1 cellular context compared by ENCODE assay signal in genomic region chrX:49829016-49829415, GRCh38.
TF ChIP-seq lines count a peak whose summit lies in the region.

Gene PAGE4 (plus strand): TSS chrX:49829303. CDS start chrX:49830429, 1,126 bp downstream.

TF ChIP-seq in HCT116, 20 proteins besides CTCF, POLR2A, EP300 and RAD21 (continued from another document):
- no peak for TF ChIP-seq ZBTB33 (IDR thresholded peaks at IDR 0.05; ENCODE audit: extremely low read depth, insufficient replicate concordance, low read length)
- no peak for TF ChIP-seq CEBPB (IDR thresholded peaks at IDR 0.05; ENCODE audit: low read depth)
- TF ChIP-seq EZH2 (IDR thresholded peaks at IDR 0.05), result no peak
